ENCODE assay signal across 9 cellular contexts in genomic region chr20:51695574-51696303, GRCh38.
DNase-seq lines count a peak whose midpoint lies in the region; ATAC-seq and TF ChIP-seq lines count a peak whose summit lies in the region.
"Had no signal": no experiment of that assay in that cellular context is flagged by ENCODE, and none has a peak within 500 bp of the region (broad histone marks: within the 10 kb centered on the region; RNA-seq: fewer than 3 reads in every experiment).

No MANE protein-coding gene starts in this region.

- peak overlapping the region; percentile 86 to 87; a peak in 3 of 4 replicates for H4K8ac ChIP-seq in IMR-90 (ENCODE audit: low read depth in 2 of 2, low read length in 2 of 2)

- peak overlapping the region; percentile 93 for H2BK20ac ChIP-seq in IMR-90 (ENCODE audit: low read depth, low read length)

- H3K4me1 ChIP-seq in BLaER1 (peaks cover 73% of the 10 kb centered on the region), IMR-90 (ENCODE audit: control insufficient read depth, insufficient read depth, low read length) (peaks cover 13% of the 10 kb centered on the region), mucosa of descending colon (ENCODE audit: low read depth) (peaks cover 2% of the 10 kb centered on the region)

- peak overlapping the region; percentile 97 for H3K18ac ChIP-seq in IMR-90 (ENCODE audit: low read depth, low read length)

- dilution Hi-C loops in IMR-90 (cut with HindIII; ENCODE audit: low sequenced_read_pairs, unreplicated experiment) = no loop called here

- POLR2A ChIA-PET in IMR-90 (lab: Charles Lee; ENCODE audit: unreplicated experiment) = no interaction called here
- POLR2A ChIA-PET in activated CD4-positive, alpha-beta T cell treated with anti-CD3 and anti-CD28 coated beads, Interleukin-2, amount 10 ng/mL, durations not matched to agents 7 days and 5 days (lab: Charles Lee) = no interaction called here

- WGBS in IMR-90 (ENCODE audit: extremely low coverage in 2 of 2, insufficient read length in 1 of 2), 2 experiments = 0% methylated on average over 1 of the region's 14 CpGs; no CpG with 5 or more reads in 1 of the 2 experiments

- CTCF ChIA-PET in IMR-90 (lab: Yijun Ruan, JAX) = interaction anchor here (0.5 to 1.2 kb wide), 4 partner anchors 30 to 58 kb away, joined by 3 to 5 read pairs (median 5); no protein-coding TSS in a partner anchor
- CTCF ChIA-PET in activated CD4-positive, alpha-beta T cell treated with anti-CD3 and anti-CD28 coated beads, Interleukin-2, amount 10 ng/mL, durations not matched to agents 7 days and 5 days (lab: Charles Lee) = no interaction called here

- H3K9me3 ChIP-seq in BLaER1 (no peaks in the 10 kb centered on the region), IMR-90 (ENCODE audit: control insufficient read depth, insufficient read depth, low read length) (no peaks in the 10 kb centered on the region), mucosa of descending colon (no peaks in the 10 kb centered on the region)

- H2BK120ac ChIP-seq in IMR-90 (ENCODE audit: low read depth, low read length) = peak overlapping the region; percentile 96

- H3K4me3 ChIP-seq in BLaER1 (peak overlapping the region; percentile 64), IMR-90 (ENCODE audit: insufficient read depth, low read depth, low read length) (peak overlapping the region; percentile 6; the same call in 1 of the 2 replicates), mucosa of descending colon (no peak overlapping the region)

- H2AFZ ChIP-seq in IMR-90 (replicated peaks; ENCODE audit: low read length, poor library complexity) = peak overlapping the region; percentile 71

- peak overlapping the region; percentile 65 for H3K23ac ChIP-seq in IMR-90 (ENCODE audit: low read depth, low read length)

- H4K91ac ChIP-seq in IMR-90 (ENCODE audit: insufficient read depth, low read depth, low read length) = peak overlapping the region; percentile 89

- H3K27me3 Mint-ChIP-seq in activated CD4-positive, alpha-beta T cell treated with anti-CD3 and anti-CD28 coated beads, Interleukin-2, amount 10 ng/mL, durations not matched to agents 7 days and 5 days = peaks cover 12% of the 10 kb centered on the region

- peak; percentile 93 for DNase-seq in IMR-90
- peak; percentile 50 for DNase-seq in brain pericyte (ENCODE audit: low read depth, low spot score)
- DNase-seq in mucosa of descending colon = peak in 1 of 3 donors; percentile 36
- no peak for DNase-seq in activated CD4-positive, alpha-beta T cell treated with anti-CD3 and anti-CD28 coated beads, Interleukin-2, amount 10 ng/mL, durations not matched to agents 7 days and 5 days
- DNase-seq in posterior vena cava (ENCODE audit: low spot score) = no peak
- DNase-seq: Right ventricle myocardium superior had no signal

- TF ChIP-seq CTCF in IMR-90 (conservative IDR thresholded peaks at IDR 0.05; ENCODE audit: low read depth, low read length) (no peak), mucosa of descending colon (IDR thresholded peaks at IDR 0.05) (no peak)

- peaks cover 12% of the 10 kb centered on the region for H3K9me1 ChIP-seq in IMR-90 (ENCODE audit: insufficient read depth, low read length)

- peak overlapping the region; percentile 92 for H3K14ac ChIP-seq in IMR-90 (replicated peaks; ENCODE audit: low read depth, low read length)

- TF ChIP-seq POLR2A in IMR-90 (IDR thresholded peaks at IDR 0.05; ENCODE audit: low read depth, low read length) = no peak

- BruUV-seq in IMR-90 (replicated peaks; lab: Mats Ljungman, UMichigan) = no TSS peak

- H3K27ac ChIP-seq in BLaER1 (peak overlapping the region; percentile 87), IMR-90 (ENCODE audit: insufficient read depth, low read length) (peak overlapping the region; percentile 90)

- H3K4me2 ChIP-seq in BLaER1 = peak overlapping the region; percentile 94
- H3K4me2 ChIP-seq in IMR-90 (ENCODE audit: low read depth, low read length) = peak overlapping the region; percentile 85

- H3K36me3 ChIP-seq in BLaER1 (0 out of 2 replicates have a peak, but pooled peaks cover under 1% of the 10 kb centered on the region), IMR-90 (ENCODE audit: control insufficient read depth, insufficient read depth, low read length) (peaks cover 3% of the 10 kb centered on the region), mucosa of descending colon (ENCODE audit: low read depth) (no peaks in the 10 kb centered on the region)

- H2AK9ac ChIP-seq in IMR-90 (replicated peaks; ENCODE audit: low read depth, low read length, poor library complexity) = peak overlapping the region; percentile 68

- H3K9me3 Mint-ChIP-seq in activated CD4-positive, alpha-beta T cell treated with anti-CD3 and anti-CD28 coated beads, Interleukin-2, amount 10 ng/mL, durations not matched to agents 7 days and 5 days = no peaks in the 10 kb centered on the region

- peaks cover 4 to 30% of the 10 kb centered on the region in 2 experiments; a peak in 3 of 4 replicates for H3K79me1 ChIP-seq in IMR-90 (ENCODE audit: low read depth in 1 of 2, low read length in 2 of 2)

- intact Hi-C loops in IMR-90 (cut with micrococcal nuclease) (loop anchor here (5.0 kb wide), 1 partner anchor 58 kb away; no protein-coding TSS in a partner anchor), mucosa of descending colon (cut with DNase I, micrococcal nuclease) (no loop called here), posterior vena cava (cut with DNase I) (loop anchor here in 1 of 2 donors (10.0 kb wide), 1 partner anchor 389 kb away; no protein-coding TSS in a partner anchor)

- peak overlapping the region; percentile 57; the same call in 1 of the 2 replicates for H2AK5ac ChIP-seq in IMR-90 (ENCODE audit: low read depth, low read length)

- in situ Hi-C loops in IMR-90 (cut with MboI; ENCODE audit: low sequenced_read_pairs) = no loop called here

- no peak; the same call in 1 of the 2 replicates for TF ChIP-seq RAD21 in IMR-90 (IDR thresholded peaks at IDR 0.05; ENCODE audit: low read length)

- H4K20me1 ChIP-seq in BLaER1 = no peaks in the 10 kb centered on the region
- no peaks in the 10 kb centered on the region for H4K20me1 ChIP-seq in IMR-90 (ENCODE audit: insufficient read depth, low read length)

- peak overlapping the region; percentile 84; the same call in 1 of the 3 replicates for H2BK15ac ChIP-seq in IMR-90 (ENCODE audit: low read depth, low read length)

- H3K27ac Mint-ChIP-seq in activated CD4-positive, alpha-beta T cell treated with anti-CD3 and anti-CD28 coated beads, Interleukin-2, amount 10 ng/mL, durations not matched to agents 7 days and 5 days = no peak overlapping the region

- H4K5ac ChIP-seq in IMR-90 (ENCODE audit: low read depth, low read length) = peak overlapping the region; percentile 77

- no peaks in the 10 kb centered on the region for H3K27me3 ChIP-seq in BLaER1
- H3K27me3 ChIP-seq in IMR-90 (ENCODE audit: control insufficient read depth, insufficient read depth, low read length) = no peaks in the 10 kb centered on the region

- no peaks in the 10 kb centered on the region for H3K36me3 Mint-ChIP-seq in activated CD4-positive, alpha-beta T cell treated with anti-CD3 and anti-CD28 coated beads, Interleukin-2, amount 10 ng/mL, durations not matched to agents 7 days and 5 days (ENCODE audit: low read depth)

- H3K4me3 Mint-ChIP-seq in activated CD4-positive, alpha-beta T cell treated with anti-CD3 and anti-CD28 coated beads, Interleukin-2, amount 10 ng/mL, durations not matched to agents 7 days and 5 days = no peak overlapping the region

- H2BK5ac ChIP-seq in IMR-90 (ENCODE audit: low read depth, low read length, poor library complexity, severe bottlenecking) = peak overlapping the region; percentile 74

- H3K9ac ChIP-seq in BLaER1 (peak overlapping the region; percentile 82), IMR-90 (ENCODE audit: low read depth, low read length) (peak overlapping the region; percentile 59)

- H3K4ac ChIP-seq in IMR-90 (ENCODE audit: low read depth, low read length) = peak overlapping the region; percentile 91

- ATAC-seq in IMR-90 (ENCODE audit: low read depth) = peak; percentile 95
- ATAC-seq in mucosa of descending colon = peak; percentile 91
- no peak for ATAC-seq in GM21786 (IDR thresholded peaks at IDR 0.05; ENCODE audit: unreplicated experiment)
- ATAC-seq in HG03439 (IDR thresholded peaks at IDR 0.05; ENCODE audit: unreplicated experiment) = no peak

- peaks cover 15% of the 10 kb centered on the region for H3K4me1 Mint-ChIP-seq in activated CD4-positive, alpha-beta T cell treated with anti-CD3 and anti-CD28 coated beads, Interleukin-2, amount 10 ng/mL, durations not matched to agents 7 days and 5 days

- H3K56ac ChIP-seq in IMR-90 (ENCODE audit: extremely low read depth, insufficient read depth, low read length) = peak overlapping the region; percentile 80; the same call in 1 of the 2 replicates

TF ChIP-seq in IMR-90, 13 proteins besides CTCF, POLR2A, EP300 and RAD21 (continues in another document):
- TF ChIP-seq CEBPB (IDR thresholded peaks at IDR 0.05; ENCODE audit: low read depth, low read length) (no peak), FOS (IDR thresholded peaks at IDR 0.05; ENCODE audit: low read depth, low read length) (peak; percentile 80), NFE2L2 (IDR thresholded peaks at IDR 0.05; ENCODE audit: low read depth, low read length) (no peak), ELK1 (IDR thresholded peaks at IDR 0.05; ENCODE audit: borderline replicate concordance, low read depth, low read length) (no peak), RCOR1 (IDR thresholded peaks at IDR 0.05; ENCODE audit: insufficient replicate concordance, low read length) (peak; percentile 10), SMC3 (IDR thresholded peaks at IDR 0.05; ENCODE audit: low read depth, low read length) (no peak), MAZ (IDR thresholded peaks at IDR 0.05; ENCODE audit: borderline replicate concordance, low read depth, low read length) (no peak), BHLHE40 (IDR thresholded peaks at IDR 0.05; ENCODE audit: low read depth, low read length) (peak; percentile 42; the same call in 1 of the 2 replicates), USF2 (IDR thresholded peaks at IDR 0.05; ENCODE audit: low read depth, low read length) (no peak), MAFK (IDR thresholded peaks at IDR 0.05; ENCODE audit: low read depth, low read length) (no peak)

Comparison
In these comparisons a context has a peak if more than half of its experiments do, and no peak if none do; other contexts are left out.
1. ATAC-seq: peak in IMR-90 (single experiment) and mucosa of descending colon (single experiment); none in GM21786 (single experiment) and HG03439 (single experiment).
2. DNase-seq: peak in IMR-90 (single experiment) and brain pericyte (single experiment); none in activated CD4-positive, alpha-beta T cell treated with anti-CD3 and anti-CD28 coated beads, Interleukin-2, amount 10 ng/mL, durations not matched to agents 7 days and 5 days (single experiment) and posterior vena cava (single experiment).